Comparison of ENCODE assay signal across 24 cellular contexts in genomic region chr14:43184540-43184939, GRCh38.
"Had no signal": no experiment of that assay in that cellular context is flagged by ENCODE, and none has a peak within 500 bp of the region (broad histone marks: within the 10 kb centered on the region; RNA-seq: fewer than 3 reads in every experiment).

No MANE protein-coding gene starts in this region.

- DNase-seq: activated CD4-positive, alpha-beta memory T cell treated with anti-CD3 and anti-CD28 coated beads for 36 hours; activated CD4-positive, alpha-beta T cell treated with anti-CD3 and anti-CD28 coated beads, Interleukin-2, amount 10 ng/mL, durations not matched to agents 7 days and 5 days; activated CD4-positive, CD25-positive, alpha-beta regulatory T cell; activated CD8-positive, alpha-beta memory T cell treated with anti-CD3 and anti-CD28 coated beads for 24 hours; activated effector memory CD4-positive, alpha-beta T cell treated with anti-CD3 and anti-CD28 coated beads, Interleukin-2, amount 50 U/mL, for 16 hours; activated naive CD4-positive, alpha-beta T cell treated with Interleukin-2 at 50 U/mL for 16 hours; activated naive CD8-positive, alpha-beta T cell treated with anti-CD3 and anti-CD28 coated beads, Interleukin-2, amount 50 U/mL, for 24 hours; activated T-cell treated with anti-CD3 and anti-CD28 coated beads, Interleukin-2, amount 50 U/mL, for 4 hours; amniotic stem cell; body of pancreas; central memory CD4-positive, alpha-beta T cell; NCI-H1105 treated with DMSO at 0.1 percent for 48 hours; NCI-H1436 treated with DMSO at 0.1 percent for 48 hours; NCI-H187; NCI-H2081; NCI-H446; NCI-H524; SIG-M5; T-helper 17 cell; T-helper 9 cell had no signal

- ATAC-seq: activated naive CD4-positive, alpha-beta T cell treated with anti-CD3 and anti-CD28 coated beads, Interleukin-2, amount 50 U/mL, for 72 hours; activated naive CD8-positive, alpha-beta T cell treated with anti-CD3 and anti-CD28 coated beads, Interleukin-2, amount 50 U/mL, for 24 hours; activated T-cell treated with anti-CD3 and anti-CD28 coated beads, Interleukin-2, amount 50 U/mL, for 4 hours; body of pancreas; T-helper 17 cell had no signal

- H3K27me3 ChIP-seq: ascending aorta, body of pancreas had no signal

- H3K27ac ChIP-seq: ascending aorta, body of pancreas had no signal

- H3K4me1 ChIP-seq: ascending aorta, body of pancreas had no signal

- H3K4me3 ChIP-seq: ascending aorta, body of pancreas had no signal

- FAIRE-seq: bronchial epithelial cell, TTC549 had no signal

- H3K36me3 ChIP-seq: ascending aorta had no signal

- H3K9me3 ChIP-seq: ascending aorta, body of pancreas had no signal
